In genomic region chr15:31954364-31954763, GRCh38 we compare ENCODE assay signal across 21 cellular contexts.
"Had no signal": no experiment of that assay in that cellular context is flagged by ENCODE, and none has a peak within 500 bp of the region (broad histone marks: within the 10 kb centered on the region; RNA-seq: fewer than 3 reads in every experiment).

No MANE protein-coding gene starts in this region.

- H3K4me3 ChIP-seq: gastrocnemius medialis, heart left ventricle, hepatocyte, left lung, pancreas, right lobe of liver, suprapubic skin, thyroid gland had no signal

- DNase-seq: cerebellar nuclear complex; cortex of kidney; effector CD4-positive, alpha-beta T cell; gastrocnemius medialis; heart left ventricle; left cardiac atrium; left lung; mesenchymal stem cell; midbrain; naive thymus-derived CD8-positive, alpha-beta T cell; nephron progenitor cell; pancreas; right lobe of liver; small intestine; stimulated activated CD4-positive, alpha-beta T cell treated with anti-CD3 and anti-CD28 coated beads, Interleukin-15, amount 100 ng/mL, for 24 hours; stimulated activated CD4-positive, alpha-beta T cell treated with anti-CD3 and anti-CD28 coated beads, Interleukin-2, amount 100 ng/mL, for 48 hours; stimulated activated naive B cell treated with anti-CD40 and anti-IgM and Interleukin-4, amounts not matched to agents 10 μg/mL and 1 μg/mL and 100 μg/mL, for 72 hours; thyroid gland; trophoblast cell had no signal

- H3K27me3 ChIP-seq: hepatocyte, pancreas, right lobe of liver, thyroid gland had no signal

- H3K27ac ChIP-seq: gastrocnemius medialis, heart left ventricle, hepatocyte, left lung, pancreas, right lobe of liver, suprapubic skin, thyroid gland had no signal

- ATAC-seq: gastrocnemius medialis; heart left ventricle; left cardiac atrium; left lung; naive thymus-derived CD8-positive, alpha-beta T cell; pancreas; right lobe of liver; stimulated activated naive B cell treated with anti-CD40 and anti-IgM and Interleukin-4, amounts not matched to agents 10 μg/mL and 1 μg/mL and 100 μg/mL, for 72 hours had no signal
